In genomic region chr10:108375691-108376090, GRCh38 we compare ENCODE assay signal across 27 cellular contexts.
DNase-seq lines count a peak whose midpoint lies in the region; ATAC-seq and TF ChIP-seq lines count a peak whose summit lies in the region.
"Had no signal": no experiment of that assay in that cellular context is flagged by ENCODE, and none has a peak within 500 bp of the region (broad histone marks: within the 10 kb centered on the region; RNA-seq: fewer than 3 reads in every experiment).

No MANE protein-coding gene starts in this region.

- H3K36me3 Mint-ChIP-seq in activated CD4-positive, alpha-beta memory T cell treated with anti-CD3 and anti-CD28 coated beads, Interleukin-2, amount 10 ng/mL, durations not matched to agents 7 days and 5 days (ENCODE audit: low read depth), result no peaks in the 10 kb centered on the region
- H3K36me3 Mint-ChIP-seq in activated CD8-positive, alpha-beta T cell treated with anti-CD3 and anti-CD28 coated beads for 36 hours (ENCODE audit: low read depth), result no peaks in the 10 kb centered on the region
- H3K36me3 Mint-ChIP-seq: activated naive CD8-positive, alpha-beta T cell treated with anti-CD3 and anti-CD28 coated beads for 36 hours; CD8-positive, alpha-beta memory T cell; mesothelial cell of epicardium; naive B cell had no signal

- no peaks in the 10 kb centered on the region for H3K79me2 ChIP-seq in mammary epithelial cell (ENCODE audit: insufficient read depth, low read length)

- no peak overlapping the region for H2AFZ ChIP-seq in mammary epithelial cell (ENCODE audit: low read depth, low read length)

- H3K9me3 Mint-ChIP-seq in activated CD4-positive, alpha-beta memory T cell treated with anti-CD3 and anti-CD28 coated beads, Interleukin-2, amount 10 ng/mL, durations not matched to agents 7 days and 5 days, result peaks cover 14% of the 10 kb centered on the region
- peaks cover 2% of the 10 kb centered on the region for H3K9me3 Mint-ChIP-seq in activated CD8-positive, alpha-beta T cell treated with anti-CD3 and anti-CD28 coated beads for 36 hours

- H3K4me3 Mint-ChIP-seq in activated CD4-positive, alpha-beta memory T cell treated with anti-CD3 and anti-CD28 coated beads, Interleukin-2, amount 10 ng/mL, durations not matched to agents 7 days and 5 days, result no peak overlapping the region
- H3K4me3 Mint-ChIP-seq in activated CD8-positive, alpha-beta T cell treated with anti-CD3 and anti-CD28 coated beads for 36 hours, result no peak overlapping the region
- H3K4me3 Mint-ChIP-seq: activated naive CD8-positive, alpha-beta T cell treated with anti-CD3 and anti-CD28 coated beads for 36 hours; B cell; CD8-positive, alpha-beta memory T cell; H9; mesothelial cell of epicardium; naive B cell; stimulated activated naive CD8-positive, alpha-beta T cell treated with anti-CD3 and anti-CD28 coated beads, Interleukin-15, Interleukin-2, amounts not matched to agents 100 ng/mL and 50 ng/mL, for 24 hours had no signal

- CTCF ChIA-PET in mammary epithelial cell (lab: Charles Lee; ENCODE audit: low non-redundant PET), result no interaction called here
- CTCF ChIA-PET in activated CD4-positive, alpha-beta memory T cell treated with anti-CD3 and anti-CD28 coated beads, Interleukin-2, amount 10 ng/mL, durations not matched to agents 7 days and 5 days (lab: Charles Lee), result no interaction called here
- CTCF ChIA-PET in activated CD8-positive, alpha-beta T cell treated with anti-CD3 and anti-CD28 coated beads for 36 hours (lab: Charles Lee), result no interaction called here

- H3K27me3 ChIP-seq in mammary epithelial cell (ENCODE audit: insufficient read depth, low read length) (no peaks in the 10 kb centered on the region), left lung (no peaks in the 10 kb centered on the region)
- H3K27me3 ChIP-seq: MG63, vagina had no signal

- H4K20me1 ChIP-seq in mammary epithelial cell (ENCODE audit: insufficient read depth, low read length), result no peaks in the 10 kb centered on the region

- no peak overlapping the region for H3K9ac ChIP-seq in mammary epithelial cell (ENCODE audit: insufficient read depth, low read length)

- intact Hi-C loops in mammary epithelial cell (cut with micrococcal nuclease), result loop anchor here (2.0 kb wide), 1 partner anchor 17 kb away; no protein-coding TSS in a partner anchor
- intact Hi-C loops in left lung (cut with DNase I), result no loop called here
- intact Hi-C loops in activated CD8-positive, alpha-beta T cell treated with anti-CD3 and anti-CD28 coated beads for 36 hours (cut with micrococcal nuclease), result no loop called here

- H3K9me3 ChIP-seq in mammary epithelial cell (replicated peaks; ENCODE audit: insufficient read depth, low read length) (no peaks in the 10 kb centered on the region), left lung (peaks cover 0 to 12% of the 10 kb centered on the region in 2 donors)
- H3K9me3 ChIP-seq: MG63, prostate gland, vagina had no signal

- ATAC-seq in left lung, result no peak
- no peak for ATAC-seq in activated CD8-positive, alpha-beta T cell treated with anti-CD3 and anti-CD28 coated beads for 36 hours
- ATAC-seq: left ventricle myocardium superior had no signal

- H3K27ac ChIP-seq in mammary epithelial cell (ENCODE audit: insufficient read depth, low read depth, low read length), result no peak overlapping the region
- H3K27ac ChIP-seq in left lung, result no peak overlapping the region
- H3K27ac ChIP-seq: prostate gland, SK-N-MC, vagina had no signal

- no peaks in the 10 kb centered on the region for H3K27me3 Mint-ChIP-seq in activated CD4-positive, alpha-beta memory T cell treated with anti-CD3 and anti-CD28 coated beads, Interleukin-2, amount 10 ng/mL, durations not matched to agents 7 days and 5 days
- no peaks in the 10 kb centered on the region for H3K27me3 Mint-ChIP-seq in activated CD8-positive, alpha-beta T cell treated with anti-CD3 and anti-CD28 coated beads for 36 hours
- H3K27me3 Mint-ChIP-seq: activated naive CD8-positive, alpha-beta T cell treated with anti-CD3 and anti-CD28 coated beads for 36 hours; B cell; CD8-positive, alpha-beta memory T cell; naive B cell; stimulated activated naive CD8-positive, alpha-beta T cell treated with anti-CD3 and anti-CD28 coated beads, Interleukin-15, Interleukin-2, amounts not matched to agents 100 ng/mL and 50 ng/mL, for 24 hours had no signal

- H3K36me3 ChIP-seq in mammary epithelial cell (ENCODE audit: insufficient read depth, low read length) (no peaks in the 10 kb centered on the region), left lung (no peaks in the 10 kb centered on the region)
- H3K36me3 ChIP-seq: MG63, prostate gland, vagina had no signal

- H3K4me3 ChIP-seq in AG09309 (ENCODE audit: control insufficient read depth, low read depth, low read length) (no peak overlapping the region), mammary epithelial cell (replicated peaks in 1 of 3; ENCODE audit: insufficient read depth in 1 of 3, low read depth in 2 of 3, low read length in 3 of 3) (no peak overlapping the region), left lung (no peak overlapping the region)
- H3K4me3 ChIP-seq: MG63, prostate gland, SK-N-MC, vagina had no signal

- BruUV-seq in mammary epithelial cell (replicated peaks; lab: Mats Ljungman, UMichigan), result no TSS peak

- H3K4me1 ChIP-seq in mammary epithelial cell (ENCODE audit: insufficient read depth, low read length), result no peaks in the 10 kb centered on the region
- H3K4me1 ChIP-seq in left lung, result no peaks in the 10 kb centered on the region
- H3K4me1 ChIP-seq: prostate gland, vagina had no signal

- DNase-seq in AG09309 (ENCODE audit: low read depth) (peak; percentile 20), HPDE6-E6E7 (ENCODE audit: extremely low spot score) (peak; percentile 14), mammary epithelial cell (peak; percentile 80), fibroblast of the conjunctiva (ENCODE audit: low read depth) (peak; percentile 17), left lung (no peak)
- no peak for DNase-seq in activated CD4-positive, alpha-beta T cell treated with anti-CD3 and anti-CD28 coated beads, Interleukin-2, amount 50 U/mL, for 48 hours
- no peak for DNase-seq in activated CD4-positive, alpha-beta memory T cell treated with anti-CD3 and anti-CD28 coated beads, Interleukin-2, amount 10 ng/mL, durations not matched to agents 7 days and 5 days
- DNase-seq in activated CD8-positive, alpha-beta T cell treated with anti-CD3 and anti-CD28 coated beads for 36 hours, result no peak
- DNase-seq: activated CD4-positive, CD25-positive, alpha-beta regulatory T cell treated with anti-CD3 and anti-CD28 coated beads, Interleukin-2, amount 50 U/mL, for 72 hours; activated naive CD8-positive, alpha-beta T cell treated with anti-CD3 and anti-CD28 coated beads for 36 hours; activated T-cell treated with anti-CD3 and anti-CD28 coated beads for 4 hours; CD8-positive, alpha-beta memory T cell; cerebellar nuclear complex; DMS 273 treated with DMSO at 0.1 percent for 48 hours; H9; left ventricle myocardium superior; MG63; naive B cell; NCI-H2081; NCI-H226; RPMI8226 had no signal

- TF ChIP-seq CTCF in AG09309 (IDR thresholded peaks at IDR 0.05; ENCODE audit: control insufficient read depth, insufficient read depth, low read depth, low read length, missing control alignments) (no peak), mammary epithelial cell (conservative IDR thresholded peaks at IDR 0.05 in 1 of 2, IDR thresholded peaks at IDR 0.05 in 1 of 2; ENCODE audit: extremely low read depth in 1 of 2, insufficient read depth in 1 of 2, low read depth in 1 of 2, low read length in 2 of 2) (no peak), left lung (IDR thresholded peaks at IDR 0.05) (no peak)
- TF ChIP-seq CTCF in activated CD8-positive, alpha-beta T cell treated with anti-CD3 and anti-CD28 coated beads for 36 hours (IDR thresholded peaks at IDR 0.05), result no peak

- in situ Hi-C loops in mammary epithelial cell (cut with MboI; ENCODE audit: low sequenced_read_pairs in 2 of 2), result no loop called here

- dilution Hi-C loops in mammary epithelial cell (cut with HindIII; ENCODE audit: low sequenced_read_pairs), result no loop called here

- H3K4me1 Mint-ChIP-seq in activated CD4-positive, alpha-beta memory T cell treated with anti-CD3 and anti-CD28 coated beads, Interleukin-2, amount 10 ng/mL, durations not matched to agents 7 days and 5 days, result no peaks in the 10 kb centered on the region
- no peaks in the 10 kb centered on the region for H3K4me1 Mint-ChIP-seq in activated CD8-positive, alpha-beta T cell treated with anti-CD3 and anti-CD28 coated beads for 36 hours (ENCODE audit: low read depth)
- H3K4me1 Mint-ChIP-seq: activated naive CD8-positive, alpha-beta T cell treated with anti-CD3 and anti-CD28 coated beads for 36 hours; B cell; CD8-positive, alpha-beta memory T cell; H9; naive B cell had no signal

- no peak overlapping the region for H3K27ac Mint-ChIP-seq in activated CD4-positive, alpha-beta memory T cell treated with anti-CD3 and anti-CD28 coated beads, Interleukin-2, amount 10 ng/mL, durations not matched to agents 7 days and 5 days
- H3K27ac Mint-ChIP-seq in activated CD8-positive, alpha-beta T cell treated with anti-CD3 and anti-CD28 coated beads for 36 hours, result no peak overlapping the region
- H3K27ac Mint-ChIP-seq: activated naive CD8-positive, alpha-beta T cell treated with anti-CD3 and anti-CD28 coated beads for 36 hours; B cell; CD8-positive, alpha-beta memory T cell; H9; mesothelial cell of epicardium; naive B cell; stimulated activated naive CD8-positive, alpha-beta T cell treated with anti-CD3 and anti-CD28 coated beads, Interleukin-15, Interleukin-2, amounts not matched to agents 100 ng/mL and 50 ng/mL, for 24 hours had no signal

- POLR2A ChIA-PET in activated CD4-positive, alpha-beta memory T cell treated with anti-CD3 and anti-CD28 coated beads, Interleukin-2, amount 10 ng/mL, durations not matched to agents 7 days and 5 days (lab: Charles Lee), result no interaction called here
- POLR2A ChIA-PET in activated CD8-positive, alpha-beta T cell treated with anti-CD3 and anti-CD28 coated beads for 36 hours (lab: Charles Lee), result no interaction called here

- H3K4me2 ChIP-seq in mammary epithelial cell (ENCODE audit: insufficient read depth, low read depth, low read length), result no peak overlapping the region

Comparison
In these comparisons a context has a peak if more than half of its experiments do, and no peak if none do; other contexts are left out.
1. DNase-seq: peak in AG09309 (single experiment), HPDE6-E6E7 (single experiment), mammary epithelial cell (single experiment) and fibroblast of the conjunctiva (single experiment); none in left lung (0 of 2), activated CD4-positive, alpha-beta T cell treated with anti-CD3 and anti-CD28 coated beads, Interleukin-2, amount 50 U/mL, for 48 hours (0 of 2), activated CD4-positive, alpha-beta memory T cell treated with anti-CD3 and anti-CD28 coated beads, Interleukin-2, amount 10 ng/mL, durations not matched to agents 7 days and 5 days (single experiment) and activated CD8-positive, alpha-beta T cell treated with anti-CD3 and anti-CD28 coated beads for 36 hours (single experiment).